Comparison of ENCODE assay signal across 18 cellular contexts in genomic region chr11:19962053-19962794, GRCh38.
"Had no signal": no experiment of that assay in that cellular context is flagged by ENCODE, and none has a peak within 500 bp of the region (broad histone marks: within the 10 kb centered on the region; RNA-seq: fewer than 3 reads in every experiment).

No MANE protein-coding gene starts in this region.

- H3K4me1 ChIP-seq: parathyroid adenoma had no signal

- H3K9ac ChIP-seq: parathyroid adenoma had no signal

- DNase-seq: activated naive CD4-positive, alpha-beta T cell; aorta; central memory CD4-positive, alpha-beta T cell; cortex of kidney; effector CD4-positive, alpha-beta T cell; esophagus squamous epithelium; heart left ventricle; left cardiac atrium; midbrain; naive B cell; small intestine; stomach; testis had no signal

- H3K4me3 Mint-ChIP-seq: activated T-helper 1 cell treated with anti-CD3 and anti-CD28 coated beads, Interleukin-12 subunit alpha, Interleukin-12 subunit beta, Interleukin-2, Interleukin-4 antibody, amounts not matched to agents 30 ng/mL and 10 ng/mL and 1 ng/mL, durations not matched to agents 14 hours and 24 hours and 36 hours; naive B cell had no signal

- H3K9me3 Mint-ChIP-seq: activated T-helper 1 cell treated with anti-CD3 and anti-CD28 coated beads, Interleukin-12 subunit alpha, Interleukin-12 subunit beta, Interleukin-2, Interleukin-4 antibody, amounts not matched to agents 30 ng/mL and 10 ng/mL and 1 ng/mL, durations not matched to agents 14 hours and 24 hours and 36 hours; naive B cell had no signal

- H3K27ac Mint-ChIP-seq: activated T-helper 1 cell treated with anti-CD3 and anti-CD28 coated beads, Interleukin-12 subunit alpha, Interleukin-12 subunit beta, Interleukin-2, Interleukin-4 antibody, amounts not matched to agents 30 ng/mL and 10 ng/mL and 1 ng/mL, durations not matched to agents 14 hours and 24 hours and 36 hours; naive B cell had no signal

- H3K27ac ChIP-seq: foreskin keratinocyte, heart left ventricle, parathyroid adenoma, SK-N-MC, testis had no signal

- H3K4me3 ChIP-seq: esophagus squamous epithelium, heart left ventricle, SK-N-MC, stomach, testis had no signal

- H3K36me3 Mint-ChIP-seq: naive B cell had no signal

- H3K79me2 ChIP-seq: parathyroid adenoma had no signal

- H3K27me3 ChIP-seq: esophagus squamous epithelium, foreskin keratinocyte, heart left ventricle, stomach, testis had no signal

- H2AFZ ChIP-seq: parathyroid adenoma had no signal

- FAIRE-seq: small intestine had no signal

- ATAC-seq: activated CD4-positive, CD25-positive, alpha-beta regulatory T cell treated with anti-CD3 and anti-CD28 coated beads, Interleukin-2, amount 50 U/mL, for 24 hours; foreskin keratinocyte; heart left ventricle; left cardiac atrium had no signal

- H3K9me3 ChIP-seq: esophagus squamous epithelium, heart left ventricle, stomach, testis had no signal
